Comparison of ENCODE assay signal across 16 cellular contexts in the genomic region with DNA sequence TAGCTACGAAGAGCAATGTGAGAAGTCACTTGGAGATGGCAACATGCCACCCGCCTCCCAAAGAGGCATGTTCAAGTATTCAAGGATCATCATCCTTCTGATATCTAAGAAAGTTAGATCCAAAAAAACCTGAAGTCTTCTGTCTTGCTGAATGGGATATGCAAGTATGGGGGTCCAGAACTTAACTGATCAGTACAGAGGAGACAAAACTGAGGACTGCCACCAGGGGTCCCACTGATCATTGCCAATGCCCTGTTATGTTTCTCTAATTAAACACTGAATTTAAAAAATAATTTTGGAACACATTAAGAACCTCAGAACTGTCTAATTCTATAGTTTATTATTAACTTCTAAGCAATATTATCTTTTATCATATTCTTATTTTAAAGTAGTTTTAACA.
DNase-seq lines count a peak whose midpoint lies in the region; ATAC-seq, FAIRE-seq and TF ChIP-seq lines count a peak whose summit lies in the region.
"Had no signal": no experiment of that assay in that cellular context is flagged by ENCODE, and none has a peak within 500 bp of the region (broad histone marks: within the 10 kb centered on the region; RNA-seq: fewer than 3 reads in every experiment).

No MANE protein-coding gene starts in this region.

- no peaks in the 10 kb centered on the region for H4K20me1 ChIP-seq in HepG2 (ENCODE audit: insufficient read depth, low read length)

- H3K27me3 ChIP-seq in HepG2 (ENCODE audit: control insufficient read depth in 1 of 2, insufficient read depth in 2 of 2, low read length in 2 of 2) (no peaks in the 10 kb centered on the region), right lobe of liver (no peaks in the 10 kb centered on the region), trophoblast cell (ENCODE audit: insufficient read depth, low read length) (no peaks in the 10 kb centered on the region)
- H3K27me3 ChIP-seq: SJCRH30, spleen, uterus had no signal

- POLR2A ChIA-PET in HepG2 (lab: Yijun Ruan, JAX): no interaction called here

- no peak overlapping the region for H3K4me3 Mint-ChIP-seq in type B pancreatic cell
- H3K4me3 Mint-ChIP-seq: B cell, naive B cell had no signal

- WGBS in HepG2 (ENCODE audit: low lambda C conversion rate): 34% methylated on average over 2 of the region's 2 CpGs
- WGBS in right lobe of liver (ENCODE audit: insufficient coverage, low coverage, low lambda C conversion rate, missing lambda C conversion rate): 31% methylated on average over 2 of the region's 2 CpGs
- WGBS in trophoblast cell (ENCODE audit: extremely low coverage, insufficient coverage, insufficient read length): no CpG with 5 or more reads among the region's 2 CpGs

- no peak for TF ChIP-seq RAD21 in HepG2 (CRISPR knock-in tag; IDR thresholded peaks at IDR 0.05)

- no peaks in the 10 kb centered on the region for H3K9me3 Mint-ChIP-seq in type B pancreatic cell

- H2BK5ac ChIP-seq in trophoblast cell (ENCODE audit: low read depth, low read length, poor library complexity): no peak overlapping the region

- CTCF ChIA-PET in HepG2 (lab: Yijun Ruan, JAX; ENCODE audit: low intra/inter-chr PET ratio, low total read pairs): interaction anchor here (0.7 kb wide), 1 partner anchor 190 kb away, joined by 3 read pairs; no protein-coding TSS in a partner anchor

- H3K27ac Mint-ChIP-seq in type B pancreatic cell: no peak overlapping the region
- H3K27ac Mint-ChIP-seq: B cell, naive B cell had no signal

- no peaks in the 10 kb centered on the region for H3K4me1 Mint-ChIP-seq in type B pancreatic cell (ENCODE audit: unreplicated experiment)
- H3K4me1 Mint-ChIP-seq: B cell, naive B cell had no signal

- no peak overlapping the region for H3K4me3 ChIP-seq in HepG2 (replicated peaks in 1 of 3; ENCODE audit: insufficient read depth in 1 of 3, low read depth in 2 of 3, low read length in 3 of 3)
- H3K4me3 ChIP-seq in right lobe of liver: no peak overlapping the region
- H3K4me3 ChIP-seq in trophoblast cell (ENCODE audit: low read depth, low read length): no peak overlapping the region
- H3K4me3 ChIP-seq: SJCRH30, spleen, uterus had no signal

- no peak for TF ChIP-seq POLR2A in HepG2 (IDR thresholded peaks at IDR 0.05; ENCODE audit: insufficient read depth in 1 of 2, low read depth in 2 of 2, low read length in 2 of 2)
- no peak for TF ChIP-seq POLR2A in right lobe of liver (IDR thresholded peaks at IDR 0.05)

- intact Hi-C loops in HepG2 (cut with micrococcal nuclease; ENCODE audit: unreplicated experiment): loop anchor here (1.0 to 5.0 kb wide), 2 partner anchors 106 to 190 kb away; no protein-coding TSS in a partner anchor
- intact Hi-C loops in right lobe of liver (cut with DNase I): no loop called here
- intact Hi-C loops in head of caudate nucleus (cut with DNase I): loop anchor here (10.0 kb wide), 1 partner anchor 98 kb away; a partner anchor contains a TSS

- H3K9ac ChIP-seq in HepG2 (ENCODE audit: insufficient read depth, low read depth, low read length): no peak overlapping the region
- H3K9ac ChIP-seq in trophoblast cell (ENCODE audit: low read length): no peak overlapping the region

- no peak for TF ChIP-seq EP300 in HepG2 (IDR thresholded peaks at IDR 0.05; ENCODE audit: low read depth in 2 of 2, low read length in 2 of 2)
- no peak for TF ChIP-seq EP300 in HepG2 (CRISPR knock-in tag; IDR thresholded peaks at IDR 0.05; ENCODE audit: borderline replicate concordance)

- BruUV-seq in HepG2 (replicated peaks; lab: Mats Ljungman, UMichigan): no TSS peak

- H2AFZ ChIP-seq in HepG2 (ENCODE audit: low read length) (no peak overlapping the region), trophoblast cell (ENCODE audit: insufficient read depth, low read length, poor library complexity) (no peak overlapping the region)

- H2AK5ac ChIP-seq in trophoblast cell (ENCODE audit: low read length): no peak overlapping the region

- no peak overlapping the region for H3K18ac ChIP-seq in trophoblast cell (ENCODE audit: low read length)

- H2BK120ac ChIP-seq in trophoblast cell (ENCODE audit: insufficient read depth, low read length, poor library complexity): no peak overlapping the region

- H3K4me2 ChIP-seq in HepG2 (ENCODE audit: low read depth, low read length): no peak overlapping the region
- H3K4me2 ChIP-seq in trophoblast cell (ENCODE audit: low read length): no peak overlapping the region

- peak; percentile 68 for ATAC-seq in HepG2
- ATAC-seq in right lobe of liver: no peak

- H4K12ac ChIP-seq in trophoblast cell (ENCODE audit: low read depth, low read length): no peak overlapping the region

- H3K4ac ChIP-seq in trophoblast cell (ENCODE audit: low read depth, low read length): no peak overlapping the region

- no peak for FAIRE-seq in HepG2 (lab: Jason Lieb, UNC)

- no peak overlapping the region for H4K91ac ChIP-seq in trophoblast cell (ENCODE audit: low read depth, low read length)

- H3K36me3 Mint-ChIP-seq in type B pancreatic cell: no peaks in the 10 kb centered on the region
- H3K36me3 Mint-ChIP-seq: naive B cell had no signal

- H3K36me3 ChIP-seq in HepG2 (replicated peaks in 1 of 2; ENCODE audit: control insufficient read depth in 1 of 2, insufficient read depth in 2 of 2, low read length in 2 of 2): no peaks in the 10 kb centered on the region
- no peaks in the 10 kb centered on the region for H3K36me3 ChIP-seq in right lobe of liver
- no peaks in the 10 kb centered on the region for H3K36me3 ChIP-seq in trophoblast cell (ENCODE audit: control insufficient read depth in 1 of 2, insufficient read depth in 2 of 2, low read length in 2 of 2)
- H3K36me3 ChIP-seq: SJCRH30, spleen, uterus had no signal

- H3K79me2 ChIP-seq in HepG2 (ENCODE audit: insufficient read depth, low read length) (no peaks in the 10 kb centered on the region), trophoblast cell (ENCODE audit: control insufficient read depth, insufficient read depth, low read length, poor library complexity) (no peaks in the 10 kb centered on the region)

- H3K9me3 ChIP-seq in HepG2 (ENCODE audit: low read length) (no peaks in the 10 kb centered on the region), right lobe of liver (no peaks in the 10 kb centered on the region), trophoblast cell (ENCODE audit: insufficient read depth, low read depth, low read length) (no peaks in the 10 kb centered on the region)
- H3K9me3 ChIP-seq: SJCRH30, spleen, uterus had no signal

- no peak for DNase-seq in HepG2 (ENCODE audit: low spot score)
- no peak for DNase-seq in right lobe of liver
- peak; percentile 32 for DNase-seq in SK-MEL-5 (ENCODE audit: low read depth, low spot score)
- peak in 29 of 42 donors; percentile 15 to 79 (median 39) for DNase-seq in head of caudate nucleus
- DNase-seq in type B pancreatic cell (ENCODE audit: extremely low spot score, unreplicated experiment): no peak
- no peak for DNase-seq in NCI-H2107 (lab: John Stamatoyannopoulos, UW)
- DNase-seq in trophoblast cell: no peak
- no peak for DNase-seq in NCI-H345 treated with DMSO at 0.1 percent for 48 hours (lab: John Stamatoyannopoulos, UW; ENCODE audit: unreplicated experiment)
- DNase-seq: activated CD4-positive, CD25-positive, alpha-beta regulatory T cell treated with anti-CD3 and anti-CD28 coated beads, Interleukin-2, amount 50 U/mL, for 72 hours; erythroblast; naive B cell; NCI-H2029 treated with DMSO at 0.1 percent for 48 hours; spleen; uterus had no signal

- no peak overlapping the region for H4K8ac ChIP-seq in trophoblast cell (ENCODE audit: low read depth, low read length)

- in situ Hi-C loops in HepG2 (cut with HindIII; ENCODE audit: extremely low pct_ligation_motif_present, low pct_unique_long_range_greater_than_20kb) (no loop called here), SK-MEL-5 (cut with HindIII; ENCODE audit: low pct_unique_long_range_greater_than_20kb, low sequenced_read_pairs) (no loop called here)

- peaks cover 5% of the 10 kb centered on the region for H3K27me3 Mint-ChIP-seq in type B pancreatic cell
- H3K27me3 Mint-ChIP-seq: B cell, naive B cell had no signal

- H3K79me1 ChIP-seq in trophoblast cell (ENCODE audit: low read length): no peaks in the 10 kb centered on the region

- H2BK12ac ChIP-seq in trophoblast cell (ENCODE audit: low read length): no peak overlapping the region

- H3K4me1 ChIP-seq in HepG2 (ENCODE audit: insufficient read depth, low read length) (no peaks in the 10 kb centered on the region), right lobe of liver (no peaks in the 10 kb centered on the region), trophoblast cell (ENCODE audit: control insufficient read depth in 1 of 2, insufficient read depth in 2 of 2, low read length in 2 of 2) (no peaks in the 10 kb centered on the region)
- H3K4me1 ChIP-seq: SJCRH30, spleen, uterus had no signal

- TF ChIP-seq CTCF in HepG2 (CRISPR knock-in tag; IDR thresholded peaks at IDR 0.05): no peak
- TF ChIP-seq CTCF in right lobe of liver (IDR thresholded peaks at IDR 0.05): no peak
- peak; percentile 78 for TF ChIP-seq CTCF in type B pancreatic cell (conservative IDR thresholded peaks at IDR 0.05)

- H3K23ac ChIP-seq in trophoblast cell (ENCODE audit: low read length): no peak overlapping the region

- no peak overlapping the region for H3K27ac ChIP-seq in HepG2 (ENCODE audit: extremely low read length, insufficient read depth, low read length)
- no peak overlapping the region for H3K27ac ChIP-seq in right lobe of liver
- no peak overlapping the region for H3K27ac ChIP-seq in trophoblast cell (ENCODE audit: low read depth, low read length)
- H3K27ac ChIP-seq: SJCRH30, spleen, uterus had no signal

- no peak overlapping the region for H3K14ac ChIP-seq in trophoblast cell (ENCODE audit: low read length)

TF ChIP-seq in HepG2, 621 proteins besides CTCF, POLR2A, EP300 and RAD21:
- TF ChIP-seq SAP130 (CRISPR knock-in tag; IDR thresholded peaks at IDR 0.05; ENCODE audit: low read depth) (no peak), ISX (CRISPR knock-in tag; conservative IDR thresholded peaks at IDR 0.05) (no peak)

Comparison
In these comparisons a context has a peak if more than half of its experiments do, and no peak if none do; other contexts are left out.
1. intact Hi-C loops: an anchor here in HepG2 (1.0 to 5.0 kb wide) and head of caudate nucleus (10.0 kb wide); none called in right lobe of liver.
2. DNase-seq: peak in SK-MEL-5 (single experiment) and head of caudate nucleus (29 of 42); none in HepG2 (single experiment), right lobe of liver (0 of 3), type B pancreatic cell (single experiment), NCI-H2107 (single experiment), trophoblast cell (0 of 2) and NCI-H345 treated with DMSO at 0.1 percent for 48 hours (single experiment).